Comparison of ENCODE assay signal across 1 cellular context in genomic region chr10:11705687-11706086, GRCh38.
TF ChIP-seq lines count a peak whose summit lies in the region.

No MANE protein-coding gene starts in this region.

TF ChIP-seq in IMR-90, 13 proteins besides CTCF, POLR2A, EP300 and RAD21 (continued from another document):
- no peak for TF ChIP-seq ELK1 (IDR thresholded peaks at IDR 0.05; ENCODE audit: borderline replicate concordance, low read depth, low read length)
- TF ChIP-seq MXI1 (IDR thresholded peaks at IDR 0.05; ENCODE audit: borderline replicate concordance, low read depth, low read length) = no peak
- TF ChIP-seq MAZ (IDR thresholded peaks at IDR 0.05; ENCODE audit: borderline replicate concordance, low read depth, low read length) = no peak
- TF ChIP-seq BHLHE40 (IDR thresholded peaks at IDR 0.05; ENCODE audit: low read depth, low read length) = peak; percentile 75
- TF ChIP-seq FOS (IDR thresholded peaks at IDR 0.05; ENCODE audit: low read depth, low read length) = no peak
- TF ChIP-seq RFX5 (IDR thresholded peaks at IDR 0.05; ENCODE audit: low read depth, low read length) = no peak
- TF ChIP-seq SMC3 (IDR thresholded peaks at IDR 0.05; ENCODE audit: low read depth, low read length) = no peak
